ENCODE assay signal across 1 cellular context in genomic region chr14:101732128-101732527, GRCh38.
A peak's percentile ranks its signal among the peaks of the same experiment; 100 is the strongest.
TF ChIP-seq lines count a peak whose summit lies in the region.

No MANE protein-coding gene starts in this region.

TF ChIP-seq in K562, 482 proteins besides CTCF, POLR2A, EP300 and RAD21 (continued from another document and continues in another):
- TF ChIP-seq AFF1 (IDR thresholded peaks at IDR 0.05; ENCODE audit: low read depth in 1 of 2, partially characterized antibody in 2 of 2), result no peak
- TF ChIP-seq, protein P1, sequence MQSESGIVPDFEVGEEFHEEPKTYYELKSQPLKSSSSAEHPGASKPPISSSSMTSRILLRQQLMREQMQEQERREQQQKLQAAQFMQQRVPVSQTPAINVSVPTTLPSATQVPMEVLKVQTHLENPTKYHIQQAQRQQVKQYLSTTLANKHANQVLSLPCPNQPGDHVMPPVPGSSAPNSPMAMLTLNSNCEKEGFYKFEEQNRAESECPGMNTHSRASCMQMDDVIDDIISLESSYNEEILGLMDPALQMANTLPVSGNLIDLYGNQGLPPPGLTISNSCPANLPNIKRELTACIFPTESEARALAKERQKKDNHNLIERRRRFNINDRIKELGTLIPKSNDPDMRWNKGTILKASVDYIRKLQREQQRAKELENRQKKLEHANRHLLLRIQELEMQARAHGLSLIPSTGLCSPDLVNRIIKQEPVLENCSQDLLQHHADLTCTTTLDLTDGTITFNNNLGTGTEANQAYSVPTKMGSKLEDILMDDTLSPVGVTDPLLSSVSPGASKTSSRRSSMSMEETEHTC (IDR thresholded peaks at IDR 0.05), result no peak
- TF ChIP-seq, protein P2, sequence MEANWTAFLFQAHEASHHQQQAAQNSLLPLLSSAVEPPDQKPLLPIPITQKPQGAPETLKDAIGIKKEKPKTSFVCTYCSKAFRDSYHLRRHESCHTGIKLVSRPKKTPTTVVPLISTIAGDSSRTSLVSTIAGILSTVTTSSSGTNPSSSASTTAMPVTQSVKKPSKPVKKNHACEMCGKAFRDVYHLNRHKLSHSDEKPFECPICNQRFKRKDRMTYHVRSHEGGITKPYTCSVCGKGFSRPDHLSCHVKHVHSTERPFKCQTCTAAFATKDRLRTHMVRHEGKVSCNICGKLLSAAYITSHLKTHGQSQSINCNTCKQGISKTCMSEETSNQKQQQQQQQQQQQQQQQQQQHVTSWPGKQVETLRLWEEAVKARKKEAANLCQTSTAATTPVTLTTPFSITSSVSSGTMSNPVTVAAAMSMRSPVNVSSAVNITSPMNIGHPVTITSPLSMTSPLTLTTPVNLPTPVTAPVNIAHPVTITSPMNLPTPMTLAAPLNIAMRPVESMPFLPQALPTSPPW (CRISPR knock-in tag; IDR thresholded peaks at IDR 0.05), result no peak
- no peak for TF ChIP-seq SRSF9 (IDR thresholded peaks at IDR 0.05; ENCODE audit: borderline replicate concordance, low read depth, low read length)
- no peak for TF ChIP-seq YBX1 (IDR thresholded peaks at IDR 0.05)
- no peak for TF ChIP-seq TFE3 (CRISPR knock-in tag; IDR thresholded peaks at IDR 0.05)
- no peak for TF ChIP-seq ZNF143 (CRISPR knock-in tag; IDR thresholded peaks at IDR 0.05)
- no peak for TF ChIP-seq SMAD3 (CRISPR knock-in tag; conservative IDR thresholded peaks at IDR 0.05)
- TF ChIP-seq, protein P3, sequence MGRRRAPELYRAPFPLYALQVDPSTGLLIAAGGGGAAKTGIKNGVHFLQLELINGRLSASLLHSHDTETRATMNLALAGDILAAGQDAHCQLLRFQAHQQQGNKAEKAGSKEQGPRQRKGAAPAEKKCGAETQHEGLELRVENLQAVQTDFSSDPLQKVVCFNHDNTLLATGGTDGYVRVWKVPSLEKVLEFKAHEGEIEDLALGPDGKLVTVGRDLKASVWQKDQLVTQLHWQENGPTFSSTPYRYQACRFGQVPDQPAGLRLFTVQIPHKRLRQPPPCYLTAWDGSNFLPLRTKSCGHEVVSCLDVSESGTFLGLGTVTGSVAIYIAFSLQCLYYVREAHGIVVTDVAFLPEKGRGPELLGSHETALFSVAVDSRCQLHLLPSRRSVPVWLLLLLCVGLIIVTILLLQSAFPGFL (CRISPR knock-in tag; IDR thresholded peaks at IDR 0.05), result no peak
- TF ChIP-seq ZNF253 (CRISPR knock-in tag; conservative IDR thresholded peaks at IDR 0.05), result no peak
- TF ChIP-seq ZNF584 (CRISPR knock-in tag; IDR thresholded peaks at IDR 0.05; ENCODE audit: low read depth), result no peak
- peak; percentile 92 for TF ChIP-seq ATF7 (IDR thresholded peaks at IDR 0.05)
- no peak for TF ChIP-seq GATAD2A (IDR thresholded peaks at IDR 0.05)
- TF ChIP-seq PTBP1 (IDR thresholded peaks at IDR 0.05; ENCODE audit: low read depth, low read length), result no peak
- no peak for TF ChIP-seq CREB3L1 (IDR thresholded peaks at IDR 0.05; ENCODE audit: borderline replicate concordance, low read depth)
- no peak for TF ChIP-seq KHSRP (IDR thresholded peaks at IDR 0.05)
- TF ChIP-seq EWSR1 (IDR thresholded peaks at IDR 0.05; ENCODE audit: borderline replicate concordance, low read depth, partially characterized antibody), result no peak
- no peak for TF ChIP-seq ZNF239 (CRISPR knock-in tag; IDR thresholded peaks at IDR 0.05)
- TF ChIP-seq ZBTB7A (IDR thresholded peaks at IDR 0.05; ENCODE audit: borderline replicate concordance, control insufficient read depth, low read depth, low read length), result no peak
- 0 out of 2 replicates have a peak, but pooled peaks have one; percentile 14 for TF ChIP-seq GABPA (tag; conservative IDR thresholded peaks at IDR 0.05; ENCODE audit: low read depth)
- TF ChIP-seq CBX8 (IDR thresholded peaks at IDR 0.05; ENCODE audit: borderline replicate concordance, extremely low read depth, low read depth, low read length, poor library complexity, severe bottlenecking), result no peak
- TF ChIP-seq RERE (CRISPR knock-in tag; IDR thresholded peaks at IDR 0.05; ENCODE audit: borderline replicate concordance), result no peak
- TF ChIP-seq CHD1 (IDR thresholded peaks at IDR 0.05; ENCODE audit: low read length), result no peak
- no peak for TF ChIP-seq ERF (CRISPR knock-in tag; IDR thresholded peaks at IDR 0.05)
- no peak for TF ChIP-seq GATAD2B (IDR thresholded peaks at IDR 0.05; ENCODE audit: borderline replicate concordance)
- no peak for TF ChIP-seq ZNF395 (CRISPR knock-in tag; IDR thresholded peaks at IDR 0.05)
- no peak for TF ChIP-seq TARDBP (IDR thresholded peaks at IDR 0.05)
- TF ChIP-seq, protein P4, sequence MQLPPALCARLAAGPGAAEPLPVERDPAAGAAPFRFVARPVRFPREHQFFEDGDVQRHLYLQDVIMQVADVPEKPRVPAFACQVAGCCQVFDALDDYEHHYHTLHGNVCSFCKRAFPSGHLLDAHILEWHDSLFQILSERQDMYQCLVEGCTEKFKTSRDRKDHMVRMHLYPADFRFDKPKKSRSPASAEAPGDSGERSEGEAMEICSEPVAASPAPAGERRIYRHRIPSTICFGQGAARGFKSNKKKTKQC (CRISPR knock-in tag; IDR thresholded peaks at IDR 0.05), result no peak
- TF ChIP-seq JUND (IDR thresholded peaks at IDR 0.05; ENCODE audit: borderline replicate concordance, low read depth, low read length), result peak; percentile 92
- TF ChIP-seq JUND (tag; IDR thresholded peaks at IDR 0.05; ENCODE audit: borderline replicate concordance, low read depth, low read length), result peak; percentile 81; the same call in 2 of the 3 replicates
- 0 out of 2 replicates have a peak, but pooled peaks have one; percentile 36 for TF ChIP-seq ZNF644 (tag; IDR thresholded peaks at IDR 0.05; ENCODE audit: low read depth)
- no peak for TF ChIP-seq SIN3A (IDR thresholded peaks at IDR 0.05; ENCODE audit: borderline replicate concordance in 2 of 2, control insufficient read depth in 1 of 2, low read depth in 2 of 2, low read length in 2 of 2)
- no peak for TF ChIP-seq HNRNPK (IDR thresholded peaks at IDR 0.05; ENCODE audit: low read depth, low read length, poor library complexity, severe bottlenecking)
- no peak for TF ChIP-seq ATF1 (CRISPR knock-in tag; IDR thresholded peaks at IDR 0.05)
- peak; percentile 61 for TF ChIP-seq ATF1 (tag; IDR thresholded peaks at IDR 0.05)
- no peak for TF ChIP-seq MAFG (tag; conservative IDR thresholded peaks at IDR 0.05)
- no peak for TF ChIP-seq E4F1 (CRISPR knock-in tag; IDR thresholded peaks at IDR 0.05; ENCODE audit: borderline replicate concordance)
- no peak for TF ChIP-seq SLC30A9 (CRISPR knock-in tag; IDR thresholded peaks at IDR 0.05)
- TF ChIP-seq FIP1L1 (IDR thresholded peaks at IDR 0.05; ENCODE audit: low read depth, low read length, poor library complexity, severe bottlenecking), result no peak
- TF ChIP-seq NELFE (IDR thresholded peaks at IDR 0.05; ENCODE audit: insufficient read depth, insufficient read length), result no peak
